Comparison of ENCODE assay signal across 9 cellular contexts in the genomic region with DNA sequence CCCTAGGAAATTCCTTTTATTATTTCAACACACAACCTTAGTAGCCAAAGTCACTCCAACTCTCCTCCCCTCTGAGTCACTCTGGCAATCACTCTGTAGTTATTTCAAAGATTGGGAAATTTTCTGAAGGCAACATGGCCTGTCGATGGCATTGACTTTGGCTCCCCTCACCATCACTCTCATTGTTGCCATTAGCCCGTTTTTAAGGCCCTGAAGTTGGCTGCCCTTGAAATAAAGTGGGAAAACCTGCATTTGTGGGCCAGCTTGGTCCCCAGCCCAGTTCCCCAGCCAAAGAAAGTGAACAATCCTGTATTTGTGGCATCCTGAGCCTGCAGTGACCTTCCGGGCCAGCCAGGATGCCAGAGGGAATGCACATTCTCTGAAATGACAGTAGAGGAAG. TPM values are rescaled to one million over a fixed set of nuclear protein-coding genes. Genes with fewer than 3 reads are reported as not detected.
DNase-seq lines count a peak whose midpoint lies in the region; ATAC-seq, FAIRE-seq and TF ChIP-seq lines count a peak whose summit lies in the region.
"Had no signal": no experiment of that assay in that cellular context is flagged by ENCODE, and none has a peak within 500 bp of the region (broad histone marks: within the 10 kb centered on the region; RNA-seq: fewer than 3 reads in every experiment).

No MANE protein-coding gene starts in this region.

- TF ChIP-seq CTCF in adrenal gland (IDR thresholded peaks at IDR 0.05) = peak in 1 of 6 experiments; percentile 11
- TF ChIP-seq CTCF in heart right ventricle (IDR thresholded peaks at IDR 0.05) = no peak

- no peaks in the 10 kb centered on the region for H3K9me3 ChIP-seq in adrenal gland (replicated peaks in 1 of 3)
- no peaks in the 10 kb centered on the region for H3K9me3 ChIP-seq in heart right ventricle
- H3K9me3 ChIP-seq: colonic mucosa had no signal

- WGBS in adrenal gland, 4 donors = 23 to 41% (median 35%) methylated on average over 3 of the region's 3 CpGs
- WGBS in heart right ventricle, 2 donors = 74 to 78% methylated on average over 3 of the region's 3 CpGs

- ATAC-seq in heart right ventricle (peak in 6 of 8 donors; percentile 24 to 77 (median 55)), HG02970 (IDR thresholded peaks at IDR 0.05; ENCODE audit: low FRiP score, unreplicated experiment) (no peak)
- ATAC-seq in stimulated activated effector memory CD8-positive, alpha-beta T cell treated with anti-CD3 and anti-CD28 coated beads, Interleukin-12 subunit alpha, Interleukin-12 subunit beta, amount 100 ng/mL, for 72 hours = no peak

- peak overlapping the region; percentile 10 to 88 (median 56) for H3K27ac ChIP-seq in adrenal gland
- H3K27ac ChIP-seq in heart right ventricle = peak overlapping the region in 1 of 10 donors; percentile 64
- H3K27ac ChIP-seq: colonic mucosa had no signal

- H3K36me3 Mint-ChIP-seq in stimulated activated effector memory CD8-positive, alpha-beta T cell treated with anti-CD3 and anti-CD28 coated beads, Interleukin-12 subunit alpha, Interleukin-12 subunit beta, amount 100 ng/mL, for 72 hours = peaks cover 10% of the 10 kb centered on the region

- no peaks in the 10 kb centered on the region for H3K36me3 ChIP-seq in adrenal gland (replicated peaks in 1 of 2)
- H3K36me3 ChIP-seq in heart right ventricle = no peaks in the 10 kb centered on the region
- H3K36me3 ChIP-seq: colonic mucosa had no signal

- H3K4me1 Mint-ChIP-seq in stimulated activated effector memory CD8-positive, alpha-beta T cell treated with anti-CD3 and anti-CD28 coated beads, Interleukin-12 subunit alpha, Interleukin-12 subunit beta, amount 100 ng/mL, for 72 hours = peaks cover 98% of the 10 kb centered on the region

- TF ChIP-seq POLR2A in adrenal gland (IDR thresholded peaks at IDR 0.05) (no peak), H54 (IDR thresholded peaks at IDR 0.05; ENCODE audit: low read depth, low read length) (no peak)

- peaks cover 11 to 37% of the 10 kb centered on the region in 2 donors for H3K4me1 ChIP-seq in adrenal gland (replicated peaks in 1 of 2)
- peaks cover 0 to 69% (median 0%) of the 10 kb centered on the region in 9 donors for H3K4me1 ChIP-seq in heart right ventricle
- H3K4me1 ChIP-seq: colonic mucosa had no signal

- peaks cover 3% of the 10 kb centered on the region for H3K9me3 Mint-ChIP-seq in stimulated activated effector memory CD8-positive, alpha-beta T cell treated with anti-CD3 and anti-CD28 coated beads, Interleukin-12 subunit alpha, Interleukin-12 subunit beta, amount 100 ng/mL, for 72 hours

- FAIRE-seq in H54 (lab: Jason Lieb, UNC) = no peak

- no peak overlapping the region for H3K4me3 Mint-ChIP-seq in stimulated activated effector memory CD8-positive, alpha-beta T cell treated with anti-CD3 and anti-CD28 coated beads, Interleukin-12 subunit alpha, Interleukin-12 subunit beta, amount 100 ng/mL, for 72 hours

- intact Hi-C loops in adrenal gland (cut with DNase I) = no loop called here
- intact Hi-C loops in heart right ventricle (cut with DNase I) = loop anchor here in 1 of 10 donors (10.0 kb wide), 1 partner anchor 332 kb away; the partner anchor contains the start of gene TGFBR3

- H3K4me3 ChIP-seq in adrenal gland = no peak overlapping the region
- H3K4me3 ChIP-seq in heart right ventricle = no peak overlapping the region
- H3K4me3 ChIP-seq: colonic mucosa had no signal

- H3K27me3 ChIP-seq in adrenal gland = no peaks in the 10 kb centered on the region
- no peaks in the 10 kb centered on the region for H3K27me3 ChIP-seq in heart right ventricle
- H3K27me3 ChIP-seq: colonic mucosa had no signal

- peak overlapping the region; percentile 7 for H3K27ac Mint-ChIP-seq in stimulated activated effector memory CD8-positive, alpha-beta T cell treated with anti-CD3 and anti-CD28 coated beads, Interleukin-12 subunit alpha, Interleukin-12 subunit beta, amount 100 ng/mL, for 72 hours

- DNase-seq in GM04504 (ENCODE audit: low read depth) (peak; percentile 57), adrenal gland (peak; percentile 69 to 88 (median 76)), heart right ventricle (no peak), 8988T (no peak), H54 (ENCODE audit: insufficient read length, low spot score) (no peak)
- peak in 1 of 2 donors; percentile 26 for DNase-seq in stimulated activated effector memory CD8-positive, alpha-beta T cell treated with anti-CD3 and anti-CD28 coated beads, Interleukin-12 subunit alpha, Interleukin-12 subunit beta, amount 100 ng/mL, for 72 hours (ENCODE audit: low spot score in 2 of 2)
- DNase-seq: activated CD8-positive, alpha-beta memory T cell treated with anti-CD3 and anti-CD28 coated beads, Interleukin-2, amount 50 U/mL, for 48 hours; colonic mucosa had no signal

RNA-seq across cellular contexts. Expression of gene CDC7, which starts 52.5 kb away (rescaled TPM):
- total RNA-seq in adrenal gland (1 to 10 TPM; 1.6 to 6.9 (median 3.1) TPM), heart right ventricle (1 to 10 TPM in 4 of 10 donors, under 1 TPM in 6; 0.26 to 4.0 (median 0.73) TPM)
- polyA plus RNA-seq in adrenal gland (1 to 10 TPM; 2.3 to 6.6 (median 2.4) TPM), heart right ventricle (1 to 10 TPM in 1 of 2 donors, under 1 TPM in 1; 0.84 to 1.3 TPM)

Comparison
In these comparisons a context has a peak if more than half of its experiments do, and no peak if none do; other contexts are left out.
1. DNase-seq: peak in GM04504 (single experiment) and adrenal gland (7 of 7); none in heart right ventricle (0 of 2), 8988T (single experiment) and H54 (single experiment).
2. ATAC-seq: peak in heart right ventricle (6 of 8); none in stimulated activated effector memory CD8-positive, alpha-beta T cell treated with anti-CD3 and anti-CD28 coated beads, Interleukin-12 subunit alpha, Interleukin-12 subunit beta, amount 100 ng/mL, for 72 hours (single experiment) and HG02970 (single experiment).